Comparison of ENCODE assay signal across 1 cellular context in the genomic region with DNA sequence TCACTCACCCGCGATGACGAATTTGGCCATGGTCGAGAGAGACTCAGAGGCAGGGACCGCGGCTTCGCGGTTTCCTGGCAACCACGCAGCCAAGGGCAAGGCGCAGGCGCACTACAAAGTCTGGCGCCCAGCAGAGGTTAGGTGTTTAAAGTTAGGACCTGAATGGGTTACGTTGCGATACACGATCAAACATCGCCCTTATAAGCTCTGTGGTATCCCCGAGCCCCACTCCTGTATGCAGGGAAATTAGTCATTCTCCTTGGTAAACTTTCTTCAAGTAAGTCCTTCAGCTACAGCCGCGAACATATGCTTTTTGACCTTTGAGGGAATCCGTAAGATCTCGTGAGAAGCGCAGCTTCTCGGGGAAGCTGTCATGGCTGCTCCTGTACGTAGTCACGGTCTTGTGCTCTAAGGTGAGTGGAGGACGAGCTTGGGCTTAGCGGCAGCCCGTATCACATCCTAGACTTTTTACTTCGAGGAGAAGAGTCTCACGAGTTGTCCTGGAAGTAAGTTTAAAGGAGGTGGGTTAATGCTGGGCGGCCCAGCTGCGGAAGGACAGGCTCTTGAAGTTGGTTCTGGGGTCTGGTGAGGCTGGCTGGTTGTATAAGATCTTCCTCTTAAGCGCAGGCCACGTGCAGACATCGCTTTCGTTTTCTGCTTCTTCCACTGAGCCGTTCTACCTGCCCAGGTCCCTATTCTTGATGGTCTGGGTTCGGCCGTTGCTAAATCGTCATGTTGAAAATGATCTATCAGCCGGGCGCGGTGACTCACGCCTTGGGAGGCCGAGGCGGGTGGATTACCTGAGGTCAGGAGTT.
TF ChIP-seq lines count a peak whose summit lies in the region.

TSS of gene FASTKD2 (plus strand) at position 365 of the 815 bp plus-strand sequence. CDS start 1,088 bp downstream, outside the sequence.
TSS of gene MDH1B (minus strand) at position 87 of the 815 bp plus-strand sequence. CDS start at position 30, 57 bp downstream.

TF ChIP-seq in GM12878, 131 proteins besides CTCF, POLR2A, EP300 and RAD21 (continued from another document and continues in another):
- TF ChIP-seq, protein P1, sequence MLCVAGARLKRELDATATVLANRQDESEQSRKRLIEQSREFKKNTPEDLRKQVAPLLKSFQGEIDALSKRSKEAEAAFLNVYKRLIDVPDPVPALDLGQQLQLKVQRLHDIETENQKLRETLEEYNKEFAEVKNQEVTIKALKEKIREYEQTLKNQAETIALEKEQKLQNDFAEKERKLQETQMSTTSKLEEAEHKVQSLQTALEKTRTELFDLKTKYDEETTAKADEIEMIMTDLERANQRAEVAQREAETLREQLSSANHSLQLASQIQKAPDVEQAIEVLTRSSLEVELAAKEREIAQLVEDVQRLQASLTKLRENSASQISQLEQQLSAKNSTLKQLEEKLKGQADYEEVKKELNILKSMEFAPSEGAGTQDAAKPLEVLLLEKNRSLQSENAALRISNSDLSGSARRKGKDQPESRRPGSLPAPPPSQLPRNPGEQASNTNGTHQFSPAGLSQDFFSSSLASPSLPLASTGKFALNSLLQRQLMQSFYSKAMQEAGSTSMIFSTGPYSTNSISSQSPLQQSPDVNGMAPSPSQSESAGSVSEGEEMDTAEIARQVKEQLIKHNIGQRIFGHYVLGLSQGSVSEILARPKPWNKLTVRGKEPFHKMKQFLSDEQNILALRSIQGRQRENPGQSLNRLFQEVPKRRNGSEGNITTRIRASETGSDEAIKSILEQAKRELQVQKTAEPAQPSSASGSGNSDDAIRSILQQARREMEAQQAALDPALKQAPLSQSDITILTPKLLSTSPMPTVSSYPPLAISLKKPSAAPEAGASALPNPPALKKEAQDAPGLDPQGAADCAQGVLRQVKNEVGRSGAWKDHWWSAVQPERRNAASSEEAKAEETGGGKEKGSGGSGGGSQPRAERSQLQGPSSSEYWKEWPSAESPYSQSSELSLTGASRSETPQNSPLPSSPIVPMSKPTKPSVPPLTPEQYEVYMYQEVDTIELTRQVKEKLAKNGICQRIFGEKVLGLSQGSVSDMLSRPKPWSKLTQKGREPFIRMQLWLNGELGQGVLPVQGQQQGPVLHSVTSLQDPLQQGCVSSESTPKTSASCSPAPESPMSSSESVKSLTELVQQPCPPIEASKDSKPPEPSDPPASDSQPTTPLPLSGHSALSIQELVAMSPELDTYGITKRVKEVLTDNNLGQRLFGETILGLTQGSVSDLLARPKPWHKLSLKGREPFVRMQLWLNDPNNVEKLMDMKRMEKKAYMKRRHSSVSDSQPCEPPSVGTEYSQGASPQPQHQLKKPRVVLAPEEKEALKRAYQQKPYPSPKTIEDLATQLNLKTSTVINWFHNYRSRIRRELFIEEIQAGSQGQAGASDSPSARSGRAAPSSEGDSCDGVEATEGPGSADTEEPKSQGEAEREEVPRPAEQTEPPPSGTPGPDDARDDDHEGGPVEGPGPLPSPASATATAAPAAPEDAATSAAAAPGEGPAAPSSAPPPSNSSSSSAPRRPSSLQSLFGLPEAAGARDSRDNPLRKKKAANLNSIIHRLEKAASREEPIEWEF (IDR thresholded peaks at IDR 0.05; ENCODE audit: insufficient replicate concordance, low read depth, low read length) = no peak
- TF ChIP-seq HDAC2 (IDR thresholded peaks at IDR 0.05) (no peak), MLLT1 (IDR thresholded peaks at IDR 0.05) (peak; percentile 42; the same call in 1 of the 2 replicates), RELA (IDR thresholded peaks at IDR 0.05; ENCODE audit: borderline replicate concordance, partially characterized antibody) (peak; percentile 28), EZH2 (IDR thresholded peaks at IDR 0.05; ENCODE audit: borderline replicate concordance, control insufficient read depth, low read depth, low read length) (no peak), EED (IDR thresholded peaks at IDR 0.05; ENCODE audit: low read depth) (no peak), ZZZ3 (IDR thresholded peaks at IDR 0.05; ENCODE audit: control insufficient read depth, insufficient read length, low read depth) (no peak), KDM1A (IDR thresholded peaks at IDR 0.05; ENCODE audit: borderline replicate concordance) (no peak), IRF4 (IDR thresholded peaks at IDR 0.05; ENCODE audit: low read depth, low read length) (no peak; the same call in 1 of the 2 replicates), NBN (IDR thresholded peaks at IDR 0.05) (peak; percentile 49; the same call in 1 of the 2 replicates), HDAC6 (IDR thresholded peaks at IDR 0.05; ENCODE audit: unreplicated experiment) (no peak), MEF2B (IDR thresholded peaks at IDR 0.05; ENCODE audit: partially characterized antibody, poor library complexity, severe bottlenecking) (no peak), LARP7 (IDR thresholded peaks at IDR 0.05) (no peak), STAT1 (conservative IDR thresholded peaks at IDR 0.05) (peak; percentile 67; the same call in 1 of the 2 replicates), E4F1 (IDR thresholded peaks at IDR 0.05; ENCODE audit: borderline replicate concordance, partially characterized antibody) (no peak), ZBTB4 (CRISPR knock-in tag; IDR thresholded peaks at IDR 0.05) (no peak), PAX5 (IDR thresholded peaks at IDR 0.05; ENCODE audit: borderline replicate concordance, low read depth, low read length) (no peak), MTA3 (IDR thresholded peaks at IDR 0.05; ENCODE audit: borderline replicate concordance, low read length) (no peak), ATF7 (IDR thresholded peaks at IDR 0.05; ENCODE audit: low read depth) (peak; percentile 28; the same call in 1 of the 2 replicates), SRF (IDR thresholded peaks at IDR 0.05; ENCODE audit: low read depth in 2 of 2, low read length in 2 of 2) (no peak), E2F8 (IDR thresholded peaks at IDR 0.05; ENCODE audit: low read depth, partially characterized antibody) (no peak), RFX5 (IDR thresholded peaks at IDR 0.05; ENCODE audit: low read depth, low read length) (no peak), RAD51 (IDR thresholded peaks at IDR 0.05) (peak; percentile 46; the same call in 1 of the 2 replicates), CBX3 (IDR thresholded peaks at IDR 0.05; ENCODE audit: borderline replicate concordance, low read depth) (no peak)
- TF ChIP-seq, protein P2, sequence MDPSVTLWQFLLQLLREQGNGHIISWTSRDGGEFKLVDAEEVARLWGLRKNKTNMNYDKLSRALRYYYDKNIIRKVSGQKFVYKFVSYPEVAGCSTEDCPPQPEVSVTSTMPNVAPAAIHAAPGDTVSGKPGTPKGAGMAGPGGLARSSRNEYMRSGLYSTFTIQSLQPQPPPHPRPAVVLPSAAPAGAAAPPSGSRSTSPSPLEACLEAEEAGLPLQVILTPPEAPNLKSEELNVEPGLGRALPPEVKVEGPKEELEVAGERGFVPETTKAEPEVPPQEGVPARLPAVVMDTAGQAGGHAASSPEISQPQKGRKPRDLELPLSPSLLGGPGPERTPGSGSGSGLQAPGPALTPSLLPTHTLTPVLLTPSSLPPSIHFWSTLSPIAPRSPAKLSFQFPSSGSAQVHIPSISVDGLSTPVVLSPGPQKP (IDR thresholded peaks at IDR 0.05; ENCODE audit: low read depth, low read length) = no peak
- TF ChIP-seq, protein P3, sequence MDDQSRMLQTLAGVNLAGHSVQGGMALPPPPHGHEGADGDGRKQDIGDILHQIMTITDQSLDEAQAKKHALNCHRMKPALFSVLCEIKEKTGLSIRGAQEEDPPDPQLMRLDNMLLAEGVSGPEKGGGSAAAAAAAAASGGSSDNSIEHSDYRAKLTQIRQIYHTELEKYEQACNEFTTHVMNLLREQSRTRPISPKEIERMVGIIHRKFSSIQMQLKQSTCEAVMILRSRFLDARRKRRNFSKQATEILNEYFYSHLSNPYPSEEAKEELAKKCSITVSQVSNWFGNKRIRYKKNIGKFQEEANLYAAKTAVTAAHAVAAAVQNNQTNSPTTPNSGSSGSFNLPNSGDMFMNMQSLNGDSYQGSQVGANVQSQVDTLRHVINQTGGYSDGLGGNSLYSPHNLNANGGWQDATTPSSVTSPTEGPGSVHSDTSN (IDR thresholded peaks at IDR 0.05; ENCODE audit: insufficient replicate concordance, low read depth, low read length) = no peak
- TF ChIP-seq, protein P4, sequence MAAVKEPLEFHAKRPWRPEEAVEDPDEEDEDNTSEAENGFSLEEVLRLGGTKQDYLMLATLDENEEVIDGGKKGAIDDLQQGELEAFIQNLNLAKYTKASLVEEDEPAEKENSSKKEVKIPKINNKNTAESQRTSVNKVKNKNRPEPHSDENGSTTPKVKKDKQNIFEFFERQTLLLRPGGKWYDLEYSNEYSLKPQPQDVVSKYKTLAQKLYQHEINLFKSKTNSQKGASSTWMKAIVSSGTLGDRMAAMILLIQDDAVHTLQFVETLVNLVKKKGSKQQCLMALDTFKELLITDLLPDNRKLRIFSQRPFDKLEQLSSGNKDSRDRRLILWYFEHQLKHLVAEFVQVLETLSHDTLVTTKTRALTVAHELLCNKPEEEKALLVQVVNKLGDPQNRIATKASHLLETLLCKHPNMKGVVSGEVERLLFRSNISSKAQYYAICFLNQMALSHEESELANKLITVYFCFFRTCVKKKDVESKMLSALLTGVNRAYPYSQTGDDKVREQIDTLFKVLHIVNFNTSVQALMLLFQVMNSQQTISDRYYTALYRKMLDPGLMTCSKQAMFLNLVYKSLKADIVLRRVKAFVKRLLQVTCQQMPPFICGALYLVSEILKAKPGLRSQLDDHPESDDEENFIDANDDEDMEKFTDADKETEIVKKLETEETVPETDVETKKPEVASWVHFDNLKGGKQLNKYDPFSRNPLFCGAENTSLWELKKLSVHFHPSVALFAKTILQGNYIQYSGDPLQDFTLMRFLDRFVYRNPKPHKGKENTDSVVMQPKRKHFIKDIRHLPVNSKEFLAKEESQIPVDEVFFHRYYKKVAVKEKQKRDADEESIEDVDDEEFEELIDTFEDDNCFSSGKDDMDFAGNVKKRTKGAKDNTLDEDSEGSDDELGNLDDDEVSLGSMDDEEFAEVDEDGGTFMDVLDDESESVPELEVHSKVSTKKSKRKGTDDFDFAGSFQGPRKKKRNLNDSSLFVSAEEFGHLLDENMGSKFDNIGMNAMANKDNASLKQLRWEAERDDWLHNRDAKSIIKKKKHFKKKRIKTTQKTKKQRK (IDR thresholded peaks at IDR 0.05; ENCODE audit: low read depth, low read length) = no peak
